28 cellular contexts compared by ENCODE assay signal in the genomic region with DNA sequence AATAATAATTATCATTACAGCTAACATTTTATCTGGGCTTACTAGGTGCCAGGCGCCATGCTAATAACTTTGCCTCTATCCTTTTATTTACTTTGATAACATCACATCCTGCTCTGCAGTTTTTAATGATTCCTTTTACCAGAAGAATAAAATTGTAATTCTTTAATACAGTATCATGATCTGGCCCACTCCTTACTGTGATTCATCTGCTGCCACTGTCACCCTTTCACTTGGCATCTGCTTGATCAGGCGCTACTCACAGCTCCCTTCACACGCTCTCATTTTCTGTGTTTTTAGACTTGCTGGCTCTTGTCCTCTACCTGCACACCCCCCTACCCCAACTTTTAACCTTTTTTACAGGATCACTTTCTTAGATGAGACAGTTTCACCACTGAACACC.
"Had no signal": no experiment of that assay in that cellular context is flagged by ENCODE, and none has a peak within 500 bp of the region (broad histone marks: within the 10 kb centered on the region; RNA-seq: fewer than 3 reads in every experiment).

No MANE protein-coding gene starts in this region.

- H3K36me3 Mint-ChIP-seq: naive thymus-derived CD8-positive, alpha-beta T cell had no signal

- H3K27ac ChIP-seq: colonic mucosa, esophagus muscularis mucosa, heart right ventricle, left lung, neutrophil, parathyroid adenoma, right lobe of liver, suprapubic skin, transverse colon, upper lobe of right lung, uterus had no signal

- H3K4me3 Mint-ChIP-seq: dendritic cell treated with granulocyte-macrophage colony-stimulating factor and Interleukin-4, amounts not matched to agents 40 ng/mL and 50 ng/mL, for 4 days; endodermal cell; naive thymus-derived CD8-positive, alpha-beta T cell; stimulated activated naive CD8-positive, alpha-beta T cell treated with anti-CD3 and anti-CD28 coated beads, Interleukin-15, amount 100 ng/mL, for 72 hours had no signal

- H3K27ac Mint-ChIP-seq: dendritic cell treated with granulocyte-macrophage colony-stimulating factor and Interleukin-4, amounts not matched to agents 40 ng/mL and 50 ng/mL, for 4 days; endodermal cell; naive thymus-derived CD8-positive, alpha-beta T cell; progenitor cell of endocrine pancreas; stimulated activated naive CD8-positive, alpha-beta T cell treated with anti-CD3 and anti-CD28 coated beads, Interleukin-15, amount 100 ng/mL, for 72 hours had no signal

- H3K9me3 Mint-ChIP-seq: dendritic cell treated with granulocyte-macrophage colony-stimulating factor and Interleukin-4, amounts not matched to agents 40 ng/mL and 50 ng/mL, for 4 days; endodermal cell; naive thymus-derived CD8-positive, alpha-beta T cell; stimulated activated naive CD8-positive, alpha-beta T cell treated with anti-CD3 and anti-CD28 coated beads, Interleukin-15, amount 100 ng/mL, for 72 hours had no signal

- H3K4me1 ChIP-seq: colonic mucosa, parathyroid adenoma, right lobe of liver, transverse colon had no signal

- H2AFZ ChIP-seq: parathyroid adenoma had no signal

- H3K4me3 ChIP-seq: colonic mucosa, esophagus muscularis mucosa, heart right ventricle, left lung, right lobe of liver, smooth muscle cell, suprapubic skin, transverse colon, upper lobe of right lung, uterus had no signal

- H3K27me3 ChIP-seq: colonic mucosa, esophagus muscularis mucosa, heart right ventricle, left lung, neutrophil, right lobe of liver, suprapubic skin, transverse colon, upper lobe of right lung, uterus had no signal

- H3K4me1 Mint-ChIP-seq: naive thymus-derived CD8-positive, alpha-beta T cell; stimulated activated naive CD8-positive, alpha-beta T cell treated with anti-CD3 and anti-CD28 coated beads, Interleukin-15, amount 100 ng/mL, for 72 hours had no signal

- H3K9me3 ChIP-seq: colonic mucosa, esophagus muscularis mucosa, heart right ventricle, left lung, neutrophil, right lobe of liver, suprapubic skin, transverse colon, upper lobe of right lung, uterus had no signal

- H3K36me3 ChIP-seq: colonic mucosa, esophagus muscularis mucosa, heart right ventricle, left lung, neutrophil, right lobe of liver, suprapubic skin, transverse colon, upper lobe of right lung, uterus had no signal

- H3K4me2 ChIP-seq: smooth muscle cell had no signal

- H3K27me3 Mint-ChIP-seq: dendritic cell treated with granulocyte-macrophage colony-stimulating factor and Interleukin-4, amounts not matched to agents 40 ng/mL and 50 ng/mL, for 4 days had no signal

- DNase-seq: colonic mucosa; effector CD8-positive, alpha-beta T cell; endodermal cell; foreskin melanocyte; glutamatergic neuron; heart right ventricle; hippocampal formation; left cardiac atrium; left lung; mesendoderm; naive thymus-derived CD8-positive, alpha-beta T cell; right lobe of liver; stimulated activated CD4-positive, alpha-beta T cell treated with anti-CD3 and anti-CD28 coated beads, Interleukin-12 subunit alpha, Interleukin-12 subunit beta, amount 100 ng/mL, for 4 hours; stimulated activated CD4-positive, alpha-beta T cell treated with anti-CD3 and anti-CD28 coated beads, Interleukin-1b, Interleukin-23, amount 100 ng/mL, for 48 hours; stimulated activated CD4-positive, alpha-beta T cell treated with anti-CD3 and anti-CD28 coated beads, Interleukin-4, amount 100 ng/mL, for 1 hour; stimulated activated CD8-positive, alpha-beta memory T cell treated with anti-CD3 and anti-CD28 coated beads, Interleukin-4, amount 100 ng/mL, for 48 hours; stimulated activated naive CD4-positive, alpha-beta T cell; stimulated activated naive CD8-positive, alpha-beta T cell treated with anti-CD3 and anti-CD28 coated beads, Interleukin-15, amount 100 ng/mL, for 72 hours; transverse colon; upper lobe of right lung; uterus had no signal

- H3K79me2 ChIP-seq: parathyroid adenoma had no signal

- H3K9ac ChIP-seq: parathyroid adenoma had no signal
